Comparison of ENCODE assay signal across 8 cellular contexts in the genomic region with DNA sequence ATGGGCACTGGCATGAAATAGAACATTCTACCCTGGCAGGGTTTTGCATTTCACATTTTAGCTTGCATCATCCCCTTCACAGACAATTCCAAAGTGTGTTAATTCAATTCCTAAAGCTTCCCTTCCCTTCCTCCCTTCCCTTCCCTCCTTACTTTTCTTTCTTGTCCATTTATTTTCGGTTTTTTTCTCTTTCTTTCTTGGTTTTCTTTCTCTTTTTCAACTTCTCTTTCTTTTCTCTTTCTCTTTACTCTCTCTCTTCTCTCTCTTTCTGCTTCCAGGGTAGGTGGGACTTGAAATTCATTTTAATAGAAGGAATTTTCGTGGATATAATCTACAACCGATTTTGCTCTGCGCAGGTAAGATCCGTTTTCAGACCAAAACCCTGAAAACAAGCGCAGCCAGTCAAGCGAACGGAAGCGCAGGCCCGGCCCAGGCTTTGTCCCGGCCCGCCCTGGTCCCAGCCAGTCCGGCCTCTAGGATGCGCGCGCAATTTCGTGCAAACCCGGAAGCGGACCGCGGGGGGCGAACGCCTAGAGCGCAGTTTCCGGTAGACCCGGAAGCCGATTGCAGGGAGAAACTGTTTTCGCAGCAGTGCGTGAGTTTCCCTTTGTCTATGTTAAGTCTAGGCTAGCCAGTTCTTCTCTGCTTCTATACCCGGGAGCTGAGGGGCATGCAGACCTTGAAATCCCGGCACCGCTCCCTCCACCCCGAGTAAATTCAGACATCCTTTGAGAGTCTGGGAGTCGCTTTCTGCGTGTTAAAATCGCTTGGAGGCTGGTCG. TPM values are rescaled to one million over a fixed set of nuclear protein-coding genes. Genes with fewer than 3 reads are reported as not detected.
DNase-seq lines count a peak whose midpoint lies in the region; ATAC-seq lines count a peak whose summit lies in the region.

TSS of gene ZNF528 (plus strand) at position 540 of the 781 bp plus-strand sequence. CDS start 4,165 bp downstream, outside the sequence.

- peaks cover 43 to 76% (median 71%) of the 10 kb centered on the region in 3 donors for H3K36me3 Mint-ChIP-seq in immature natural killer cell

- H3K27me3 Mint-ChIP-seq in immature natural killer cell (ENCODE audit: low read depth in 3 of 3), result peaks cover 3 to 10% (median 8%) of the 10 kb centered on the region in 3 donors

- peak within 1 kb of the TSS; percentile 84 to 95 (median 94) for H3K4me3 Mint-ChIP-seq in immature natural killer cell

- DNase-seq in COLO829 (ENCODE audit: low spot score) (peak; percentile 84), GOT3 (lab: John Stamatoyannopoulos, UW) (peak; percentile 68), NCI-H2029 treated with DMSO at 0.1 percent for 48 hours (lab: John Stamatoyannopoulos, UW) (peak; percentile 47), caudate nucleus (lab: John Stamatoyannopoulos, UW) (peak; percentile 29 to 94 (median 88)), immature natural killer cell (peak; percentile 91 to 94 (median 93)), smooth muscle cell of the brain vasculature (ENCODE audit: low read depth, low spot score) (peak; percentile 72)
- DNase-seq in activated CD4-positive, CD25-positive, alpha-beta regulatory T cell treated with anti-CD3 and anti-CD28 coated beads, Interleukin-2, amount 50 U/mL, for 16 hours (ENCODE audit: low read depth, low spot score), result peak; percentile 87

- peak within 1 kb of the TSS; percentile 55 for H3K27ac ChIP-seq in caudate nucleus (ENCODE audit: low read depth, low read length)

- H3K9me3 Mint-ChIP-seq in immature natural killer cell, result peaks cover 20 to 45% (median 27%) of the 10 kb centered on the region in 6 donors

- peaks cover 24 to 32% of the 10 kb centered on the region in 2 donors for H3K4me1 Mint-ChIP-seq in immature natural killer cell

- H3K27ac Mint-ChIP-seq in immature natural killer cell, result peak within 1 kb of the TSS; percentile 86 to 94 (median 92)

- ATAC-seq in HG02884 (IDR thresholded peaks at IDR 0.05; ENCODE audit: unreplicated experiment), result no peak

RNA-seq across cellular contexts. Expression of gene ZNF528, which starts in this region (rescaled TPM):
- 10 to 100 TPM in 2 of 3 donors, 1 to 10 TPM in 1; 9.9 to 15.2 (median 12.0) TPM for polyA plus RNA-seq in immature natural killer cell
